Comparison of ENCODE assay signal across 1 cellular context in the genomic region with DNA sequence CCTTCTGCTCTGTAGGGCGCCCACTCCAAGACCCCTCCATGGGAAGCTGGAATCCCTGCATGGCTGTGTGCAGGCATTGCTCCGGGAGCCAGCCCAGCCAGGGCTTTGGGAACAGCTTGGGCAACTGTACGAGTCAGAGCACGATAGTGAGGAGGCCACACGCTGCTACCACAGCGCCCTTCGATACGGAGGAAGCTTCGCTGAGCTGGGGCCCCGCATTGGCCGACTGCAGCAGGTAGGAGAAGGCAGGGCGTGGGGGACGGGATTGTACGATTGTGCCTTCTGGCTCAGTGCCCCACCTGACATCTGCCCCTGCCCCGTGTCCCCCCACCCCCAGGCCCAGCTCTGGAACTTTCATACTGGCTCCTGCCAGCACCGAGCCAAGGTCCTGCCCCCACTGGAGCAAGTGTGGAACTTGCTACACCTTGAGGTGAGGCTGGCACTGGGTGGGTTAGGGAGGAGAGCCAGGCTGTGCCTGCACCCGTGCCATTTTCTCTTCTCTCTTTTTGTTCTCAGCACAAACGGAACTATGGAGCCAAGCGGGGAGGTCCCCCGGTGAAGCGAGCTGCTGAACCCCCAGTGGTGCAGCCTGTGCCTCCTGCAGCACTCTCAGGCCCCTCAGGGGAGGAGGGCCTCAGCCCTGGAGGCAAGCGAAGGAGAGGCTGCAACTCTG.
TF ChIP-seq lines count a peak whose summit lies in the region.

No MANE protein-coding gene starts in this region.

TF ChIP-seq in IMR-90, 13 proteins besides CTCF, POLR2A, EP300 and RAD21:
- TF ChIP-seq RFX5 (IDR thresholded peaks at IDR 0.05; ENCODE audit: low read depth, low read length) = no peak
- TF ChIP-seq SMC3 (IDR thresholded peaks at IDR 0.05; ENCODE audit: low read depth, low read length) = no peak
- no peak for TF ChIP-seq USF2 (IDR thresholded peaks at IDR 0.05; ENCODE audit: low read depth, low read length)
- no peak for TF ChIP-seq BHLHE40 (IDR thresholded peaks at IDR 0.05; ENCODE audit: low read depth, low read length)
- no peak for TF ChIP-seq MAZ (IDR thresholded peaks at IDR 0.05; ENCODE audit: borderline replicate concordance, low read depth, low read length)
- no peak for TF ChIP-seq RCOR1 (IDR thresholded peaks at IDR 0.05; ENCODE audit: insufficient replicate concordance, low read length)
- TF ChIP-seq CEBPB (IDR thresholded peaks at IDR 0.05; ENCODE audit: low read depth, low read length) = no peak
- no peak for TF ChIP-seq MXI1 (IDR thresholded peaks at IDR 0.05; ENCODE audit: borderline replicate concordance, low read depth, low read length)
- TF ChIP-seq MAFK (IDR thresholded peaks at IDR 0.05; ENCODE audit: low read depth, low read length) = no peak
- TF ChIP-seq FOS (IDR thresholded peaks at IDR 0.05; ENCODE audit: low read depth, low read length) = no peak
- no peak for TF ChIP-seq ELK1 (IDR thresholded peaks at IDR 0.05; ENCODE audit: borderline replicate concordance, low read depth, low read length)
- no peak for TF ChIP-seq CHD1 (IDR thresholded peaks at IDR 0.05; ENCODE audit: low read depth, low read length)
- no peak for TF ChIP-seq NFE2L2 (IDR thresholded peaks at IDR 0.05; ENCODE audit: low read depth, low read length)
TF ChIP-seq in IMR-90: peak in this region for 0.
